In genomic region chr15:40379374-40379773, GRCh38 we compare ENCODE assay signal across 29 cellular contexts. TPM values are rescaled to one million over a fixed set of nuclear protein-coding genes. Genes with fewer than 3 reads are reported as not detected.
DNase-seq lines count a peak whose midpoint lies in the region; ATAC-seq, FAIRE-seq and TF ChIP-seq lines count a peak whose summit lies in the region.
"Had no signal": no experiment of that assay in that cellular context is flagged by ENCODE, and none has a peak within 500 bp of the region (broad histone marks: within the 10 kb centered on the region; RNA-seq: fewer than 3 reads in every experiment).

No MANE protein-coding gene starts in this region.

- no peaks in the 10 kb centered on the region for H3F3A ChIP-seq in PC-3 (ENCODE audit: low read length, unreplicated experiment)

- TF ChIP-seq CTCF in Calu3 (IDR thresholded peaks at IDR 0.05; ENCODE audit: unreplicated experiment) (no peak), PC-3 (conservative IDR thresholded peaks at IDR 0.05; ENCODE audit: low read depth, low read length) (no peak), endothelial cell of umbilical vein (IDR thresholded peaks at IDR 0.05; ENCODE audit: extremely low read depth in 1 of 2, insufficient read depth in 1 of 2, low read depth in 1 of 2, low read length in 2 of 2) (no peak), gastrocnemius medialis (IDR thresholded peaks at IDR 0.05 in 4 of 5, conservative IDR thresholded peaks at IDR 0.05 in 1 of 5) (no peak)

- no peak overlapping the region for H3K9ac ChIP-seq in PC-3 (ENCODE audit: low read length)
- H3K9ac ChIP-seq in endothelial cell of umbilical vein (replicated peaks; ENCODE audit: extremely low read depth, insufficient read depth, low read length), result no peak overlapping the region

- H3K4me3 ChIP-seq in PC-3 (ENCODE audit: low read length) (no peak overlapping the region), endothelial cell of umbilical vein (replicated peaks in 1 of 3; ENCODE audit: insufficient read depth in 1 of 3, low read depth in 1 of 3, low read length in 3 of 3) (no peak overlapping the region), gastrocnemius medialis (no peak overlapping the region)
- H3K4me3 ChIP-seq: cardiac muscle cell, coronary artery, esophagus squamous epithelium, upper lobe of left lung had no signal

- ATAC-seq in PC-3 (no peak), gastrocnemius medialis (no peak)
- ATAC-seq: natural killer cell treated with Interleukin-12 subunit alpha and Interleukin-12 subunit beta and Interleukin-15 and Interleukin-18, amount 100 ng/mL, for 72 hours had no signal

- TF ChIP-seq POLR2A in endothelial cell of umbilical vein (IDR thresholded peaks at IDR 0.05; ENCODE audit: low read depth, low read length), result no peak
- no peak for TF ChIP-seq POLR2A in gastrocnemius medialis (IDR thresholded peaks at IDR 0.05)

- no peak overlapping the region for H3K4me2 ChIP-seq in PC-3 (ENCODE audit: low read length)
- H3K4me2 ChIP-seq in endothelial cell of umbilical vein (ENCODE audit: insufficient read depth, low read length), result no peak overlapping the region

- no peak overlapping the region for H3K4me3 Mint-ChIP-seq in Calu3 (ENCODE audit: low read depth, unreplicated experiment)
- H3K4me3 Mint-ChIP-seq: activated B cell treated with CpG ODN at 0.5 μM for 24 hours; activated CD4-positive, alpha-beta memory T cell treated with anti-CD3 and anti-CD28 coated beads for 36 hours; activated naive CD4-positive, alpha-beta T cell treated with anti-CD3 and anti-CD28 coated beads, Interleukin-2, amount 50 U/mL, for 24 hours; natural killer cell treated with Interleukin-12 subunit alpha and Interleukin-12 subunit beta and Interleukin-15 and Interleukin-18, amount 100 ng/mL, for 72 hours had no signal

- dilution Hi-C loops in endothelial cell of umbilical vein (cut with MboI; ENCODE audit: extremely low pct_ligation_motif_present, low sequenced_read_pairs), result no loop called here

- H3K27ac Mint-ChIP-seq in Calu3 (ENCODE audit: unreplicated experiment), result peak overlapping the region; percentile 76
- H3K27ac Mint-ChIP-seq: activated B cell treated with CpG ODN at 0.5 μM for 24 hours; activated CD4-positive, alpha-beta memory T cell treated with anti-CD3 and anti-CD28 coated beads for 36 hours; activated naive CD4-positive, alpha-beta T cell treated with anti-CD3 and anti-CD28 coated beads, Interleukin-2, amount 50 U/mL, for 24 hours; natural killer cell treated with Interleukin-12 subunit alpha and Interleukin-12 subunit beta and Interleukin-15 and Interleukin-18, amount 100 ng/mL, for 72 hours had no signal

- POLR2A ChIA-PET in PC-3 (lab: Charles Lee; ENCODE audit: unreplicated experiment) (interaction anchor here (0.7 kb wide), 1 partner anchor 119 kb away, joined by 4 read pairs; no protein-coding TSS in a partner anchor), endothelial cell of umbilical vein (lab: Charles Lee) (no interaction called here)

- H3K27ac ChIP-seq in PC-3 (ENCODE audit: low read length) (peak overlapping the region; percentile 19), endothelial cell of umbilical vein (ENCODE audit: insufficient read depth, low read depth, low read length) (no peak overlapping the region), gastrocnemius medialis (peak overlapping the region; percentile 68 to 82 (median 75))
- H3K27ac ChIP-seq: C4-2B, cardiac muscle cell had no signal

- no peaks in the 10 kb centered on the region for H3K27me3 Mint-ChIP-seq in Calu3 (ENCODE audit: unreplicated experiment)
- H3K27me3 Mint-ChIP-seq: activated B cell treated with CpG ODN at 0.5 μM for 24 hours; activated CD4-positive, alpha-beta memory T cell treated with anti-CD3 and anti-CD28 coated beads for 36 hours; activated naive CD4-positive, alpha-beta T cell treated with anti-CD3 and anti-CD28 coated beads, Interleukin-2, amount 50 U/mL, for 24 hours; natural killer cell treated with Interleukin-12 subunit alpha and Interleukin-12 subunit beta and Interleukin-15 and Interleukin-18, amount 100 ng/mL, for 72 hours had no signal

- H3K9me2 ChIP-seq in PC-3 (replicated peaks; ENCODE audit: low read length), result no peaks in the 10 kb centered on the region

- in situ Hi-C loops in gastrocnemius medialis (cut with MboI; ENCODE audit: low sequenced_read_pairs in 4 of 4), result no loop called here

- DNase-seq in Calu3 (no peak), PC-3 (no peak), endothelial cell of umbilical vein (ENCODE audit: low read depth, low spot score) (no peak), gastrocnemius medialis (no peak), RKO (ENCODE audit: low spot score) (no peak), LoVo (ENCODE audit: low spot score) (no peak), NCI-H2029 (lab: John Stamatoyannopoulos, UW) (no peak)
- DNase-seq: activated B cell treated with CpG ODN at 0.5 μM for 24 hours; activated CD4-positive, alpha-beta memory T cell treated with anti-CD3 and anti-CD28 coated beads for 36 hours; activated CD8-positive, alpha-beta memory T cell treated with anti-CD3 and anti-CD28 coated beads, Interleukin-2, amount 50 U/mL, for 48 hours; Caco-2; DMS79 treated with DMSO at 0.1 percent for 48 hours; esophagus squamous epithelium; GF-D8; KG1; NCI-H1436; stimulated activated CD4-positive, alpha-beta T cell treated with anti-CD3 and anti-CD28 coated beads, Interleukin-12 subunit alpha, Interleukin-12 subunit beta, amount 100 ng/mL, for 4 hours; stimulated activated CD4-positive, alpha-beta T cell treated with anti-CD3 and anti-CD28 coated beads, Interleukin-4, amount 100 ng/mL, for 1 hour had no signal

- peaks cover 12% of the 10 kb centered on the region for H3K4me1 Mint-ChIP-seq in Calu3 (ENCODE audit: low read depth, unreplicated experiment)

- no peaks in the 10 kb centered on the region for H3K9me3 Mint-ChIP-seq in Calu3 (ENCODE audit: low read depth, unreplicated experiment)
- H3K9me3 Mint-ChIP-seq: activated B cell treated with CpG ODN at 0.5 μM for 24 hours; activated CD4-positive, alpha-beta memory T cell treated with anti-CD3 and anti-CD28 coated beads for 36 hours; activated naive CD4-positive, alpha-beta T cell treated with anti-CD3 and anti-CD28 coated beads, Interleukin-2, amount 50 U/mL, for 24 hours; natural killer cell treated with Interleukin-12 subunit alpha and Interleukin-12 subunit beta and Interleukin-15 and Interleukin-18, amount 100 ng/mL, for 72 hours had no signal

- H3K36me3 Mint-ChIP-seq in Calu3 (ENCODE audit: insufficient read depth, unreplicated experiment), result peaks cover 17% of the 10 kb centered on the region

- CTCF ChIA-PET in Calu3 (lab: Charles Lee) (no interaction called here), PC-3 (lab: Charles Lee) (interaction anchor here (0.7 kb wide), 1 partner anchor 582 kb away, joined by 4 read pairs; no protein-coding TSS in a partner anchor), endothelial cell of umbilical vein (lab: Charles Lee) (interaction anchor here (1.7 kb wide), 1 partner anchor 56 kb away, joined by 5 read pairs; the partner anchor contains the start of gene INAFM2)

- H3K9me3 ChIP-seq in PC-3 (ENCODE audit: low read length), result no peaks in the 10 kb centered on the region
- no peaks in the 10 kb centered on the region for H3K9me3 ChIP-seq in endothelial cell of umbilical vein (replicated peaks; ENCODE audit: control insufficient read depth, insufficient read depth, low read length)
- H3K9me3 ChIP-seq in gastrocnemius medialis, result no peaks in the 10 kb centered on the region
- H3K9me3 ChIP-seq: Caco-2, esophagus squamous epithelium, upper lobe of left lung had no signal

- H4K20me1 ChIP-seq in PC-3 (ENCODE audit: low read length) (no peaks in the 10 kb centered on the region), endothelial cell of umbilical vein (replicated peaks; ENCODE audit: control insufficient read depth, extremely low read depth, insufficient read depth, low read length) (no peaks in the 10 kb centered on the region)

- BruUV-seq in Calu3 (replicated peaks; lab: Mats Ljungman, UMichigan) (no TSS peak), PC-3 (replicated peaks; lab: Mats Ljungman, UMichigan) (no TSS peak), endothelial cell of umbilical vein (replicated peaks; lab: Mats Ljungman, UMichigan) (no TSS peak)

- peaks cover 17% of the 10 kb centered on the region for H3K79me2 ChIP-seq in PC-3 (ENCODE audit: low read length)
- H3K79me2 ChIP-seq in endothelial cell of umbilical vein (ENCODE audit: control insufficient read depth, insufficient read depth, low read length), result peaks cover 15% of the 10 kb centered on the region

- intact Hi-C loops in Calu3 (cut with micrococcal nuclease; ENCODE audit: unreplicated experiment) (no loop called here), PC-3 (cut with micrococcal nuclease) (no loop called here), endothelial cell of umbilical vein (cut with micrococcal nuclease) (no loop called here), gastrocnemius medialis (cut with DNase I; ENCODE audit: low total_unique reads) (no loop called here)

- no peak for FAIRE-seq in endothelial cell of umbilical vein (lab: Jason Lieb, UNC)
- FAIRE-seq: GM18507 had no signal

- peaks cover 28% of the 10 kb centered on the region for H3K4me1 ChIP-seq in PC-3 (ENCODE audit: insufficient read depth, low read length)
- peaks cover 15% of the 10 kb centered on the region for H3K4me1 ChIP-seq in endothelial cell of umbilical vein (ENCODE audit: control insufficient read depth, extremely low read depth, insufficient read depth, low read length)
- peaks cover 11 to 20% of the 10 kb centered on the region in 2 donors for H3K4me1 ChIP-seq in gastrocnemius medialis

- no peaks in the 10 kb centered on the region for H3K9me1 ChIP-seq in endothelial cell of umbilical vein (replicated peaks; ENCODE audit: control insufficient read depth, extremely low read depth, insufficient read depth, low read length)

- H2AFZ ChIP-seq in PC-3 (ENCODE audit: low read length) (0 out of 2 replicates have a peak overlapping the region, but pooled peaks have one; percentile 15), endothelial cell of umbilical vein (ENCODE audit: low read depth, low read length) (peak overlapping the region; percentile 77)

- H3K36me3 ChIP-seq in PC-3 (ENCODE audit: low read depth, low read length), result no peaks in the 10 kb centered on the region
- H3K36me3 ChIP-seq in endothelial cell of umbilical vein (ENCODE audit: control insufficient read depth in 2 of 2, extremely low read depth in 1 of 2, insufficient read depth in 2 of 2, low read length in 2 of 2), result no peaks in the 10 kb centered on the region
- no peaks in the 10 kb centered on the region for H3K36me3 ChIP-seq in gastrocnemius medialis
- H3K36me3 ChIP-seq: cardiac muscle cell, esophagus squamous epithelium, upper lobe of left lung had no signal

- H3K27me3 ChIP-seq in PC-3 (ENCODE audit: low read length) (no peaks in the 10 kb centered on the region), endothelial cell of umbilical vein (ENCODE audit: control insufficient read depth in 2 of 2, insufficient read depth in 2 of 2, low read length in 2 of 2) (no peaks in the 10 kb centered on the region), gastrocnemius medialis (no peaks in the 10 kb centered on the region)
- H3K27me3 ChIP-seq: cardiac muscle cell, esophagus squamous epithelium, upper lobe of left lung had no signal

RNA-seq across cellular contexts. Expression of gene KNSTRN, which starts 3.1 kb away (rescaled TPM):
- 29.5 and 44.5 TPM in 2 replicates for total RNA-seq in Calu3 (2022)
- 115 and 125 TPM in 2 replicates for total RNA-seq in PC-3 (2014; rRNA removed)
- 54.9 and 61.4 TPM in 2 replicates for total RNA-seq in endothelial cell of umbilical vein
- 19.1 and 24.4 TPM in 2 replicates for polyA plus RNA-seq in endothelial cell of umbilical vein
- 40.4 and 46.4 TPM in 2 replicates for polyA plus RNA-seq in endothelial cell of umbilical vein (2011; cell fraction: cytosol; rRNA removed)
- polyA plus RNA-seq in endothelial cell of umbilical vein (2011; cell fraction: nucleus; rRNA removed), result 29.9 and 37.5 TPM in 2 replicates
- 28.3 and 48.7 TPM in 2 replicates for polyA plus RNA-seq in endothelial cell of umbilical vein (2012)
- polyA minus RNA-seq in endothelial cell of umbilical vein, result 31.3 and 31.5 TPM in 2 replicates
- polyA minus RNA-seq in endothelial cell of umbilical vein (2011; cell fraction: cytosol; rRNA and poly(A)+ RNA removed), result 43.7 TPM
- 12.2 and 20.1 TPM in 2 replicates for polyA minus RNA-seq in endothelial cell of umbilical vein (2011; cell fraction: nucleus; rRNA and poly(A)+ RNA removed)
- 10 to 100 TPM; 10.8 to 30.9 (median 22.1) TPM for total RNA-seq in gastrocnemius medialis

RNA-seq across cellular contexts. Expression of gene DISP2, which starts 21.4 kb away (rescaled TPM):
- total RNA-seq in Calu3 (2022), result 1.1 and 1.3 TPM in 2 replicates
- 0.87 and 2.7 TPM in 2 replicates for total RNA-seq in PC-3 (2014; rRNA removed)
- 0.65 and 1.2 TPM in 2 replicates for total RNA-seq in endothelial cell of umbilical vein
- 0.10 and 0.24 TPM in 2 replicates for polyA plus RNA-seq in endothelial cell of umbilical vein
- 0.05 and 0.13 TPM in 2 replicates for polyA plus RNA-seq in endothelial cell of umbilical vein (2011; cell fraction: cytosol; rRNA removed)
- 0.05 and 0.10 TPM in 2 replicates for polyA plus RNA-seq in endothelial cell of umbilical vein (2011; cell fraction: nucleus; rRNA removed)
- 0.13 and 0.65 TPM in 2 replicates for polyA plus RNA-seq in endothelial cell of umbilical vein (2012)
- 0.06 and 0.73 TPM in 2 replicates for polyA minus RNA-seq in endothelial cell of umbilical vein
- 0.10 TPM for polyA minus RNA-seq in endothelial cell of umbilical vein (2011; cell fraction: cytosol; rRNA and poly(A)+ RNA removed)
- 0.05 TPM in 2 replicates for polyA minus RNA-seq in endothelial cell of umbilical vein (2011; cell fraction: nucleus; rRNA and poly(A)+ RNA removed)
- total RNA-seq in gastrocnemius medialis, result under 1 TPM; 0.02 to 0.12 (median 0.06) TPM

RNA-seq across cellular contexts. Expression of gene IVD, which starts 26.2 kb away (rescaled TPM):
- total RNA-seq in Calu3 (2022) (46.6 and 54.2 TPM in 2 replicates), PC-3 (2014; rRNA removed) (58.9 and 59.4 TPM in 2 replicates), endothelial cell of umbilical vein (62.5 and 64.3 TPM in 2 replicates), gastrocnemius medialis (10 to 100 TPM; 27.4 to 34.1 (median 29.1) TPM)
- 33.6 and 34.1 TPM in 2 replicates for polyA plus RNA-seq in endothelial cell of umbilical vein
- polyA plus RNA-seq in endothelial cell of umbilical vein (2011; cell fraction: cytosol; rRNA removed), result 32.2 and 35.0 TPM in 2 replicates
- 62.1 and 73.9 TPM in 2 replicates for polyA plus RNA-seq in endothelial cell of umbilical vein (2011; cell fraction: nucleus; rRNA removed)
- polyA plus RNA-seq in endothelial cell of umbilical vein (2012), result 34.5 and 35.8 TPM in 2 replicates
- 50.4 and 64.0 TPM in 2 replicates for polyA minus RNA-seq in endothelial cell of umbilical vein
- 28.8 TPM for polyA minus RNA-seq in endothelial cell of umbilical vein (2011; cell fraction: cytosol; rRNA and poly(A)+ RNA removed)
- polyA minus RNA-seq in endothelial cell of umbilical vein (2011; cell fraction: nucleus; rRNA and poly(A)+ RNA removed), result 30.3 and 35.3 TPM in 2 replicates

RNA-seq across cellular contexts. Expression of gene PHGR1, which starts 28.5 kb away (rescaled TPM):
- total RNA-seq in Calu3 (2022) (not detected in 2 replicates), PC-3 (2014; rRNA removed) (not detected in 2 replicates), endothelial cell of umbilical vein (not detected in 2 replicates), gastrocnemius medialis (10 to 100 TPM in 1 of 4 donors, not detected in 3; 12.1 TPM)
- polyA plus RNA-seq in endothelial cell of umbilical vein, result not detected in 2 replicates
- polyA plus RNA-seq in endothelial cell of umbilical vein (2011; cell fraction: cytosol; rRNA removed), result not detected in 2 replicates
- polyA plus RNA-seq in endothelial cell of umbilical vein (2011; cell fraction: nucleus; rRNA removed), result not detected in 2 replicates
- not detected in 2 replicates for polyA plus RNA-seq in endothelial cell of umbilical vein (2012)
- not detected in 2 replicates for polyA minus RNA-seq in endothelial cell of umbilical vein
- not detected for polyA minus RNA-seq in endothelial cell of umbilical vein (2011; cell fraction: cytosol; rRNA and poly(A)+ RNA removed)
- polyA minus RNA-seq in endothelial cell of umbilical vein (2011; cell fraction: nucleus; rRNA and poly(A)+ RNA removed), result not detected in 2 replicates
- total RNA-seq: activated B cell treated with CpG ODN at 0.5 μM for 24 hours; activated CD4-positive, alpha-beta memory T cell treated with anti-CD3 and anti-CD28 coated beads for 36 hours; cardiac muscle cell; esophagus squamous epithelium; natural killer cell treated with Interleukin-12 subunit alpha and Interleukin-12 subunit beta and Interleukin-15 and Interleukin-18, amount 100 ng/mL, for 72 hours; NCI-H460; omental fat pad; renal cortical epithelial cell had no signal
- polyA plus RNA-seq: cardiac muscle cell, liver had no signal

RNA-seq across cellular contexts. Expression of gene CCDC9B, which starts 38.6 kb away (rescaled TPM):
- total RNA-seq in Calu3 (2022), result 85.6 and 102 TPM in 2 replicates
- 56.1 and 101 TPM in 2 replicates for total RNA-seq in PC-3 (2014; rRNA removed)
- total RNA-seq in endothelial cell of umbilical vein, result 46.0 and 47.3 TPM in 2 replicates
- polyA plus RNA-seq in endothelial cell of umbilical vein, result 4.8 and 7.6 TPM in 2 replicates
- polyA plus RNA-seq in endothelial cell of umbilical vein (2011; cell fraction: cytosol; rRNA removed), result 6.1 and 7.0 TPM in 2 replicates
- polyA plus RNA-seq in endothelial cell of umbilical vein (2011; cell fraction: nucleus; rRNA removed), result 65.5 and 69.4 TPM in 2 replicates
- 32.0 and 33.5 TPM in 2 replicates for polyA plus RNA-seq in endothelial cell of umbilical vein (2012)
- 24.9 and 26.7 TPM in 2 replicates for polyA minus RNA-seq in endothelial cell of umbilical vein
- 1.3 TPM for polyA minus RNA-seq in endothelial cell of umbilical vein (2011; cell fraction: cytosol; rRNA and poly(A)+ RNA removed)
- 28.5 and 32.2 TPM in 2 replicates for polyA minus RNA-seq in endothelial cell of umbilical vein (2011; cell fraction: nucleus; rRNA and poly(A)+ RNA removed)
- 10 to 100 TPM; 14.4 to 55.1 (median 20.5) TPM for total RNA-seq in gastrocnemius medialis
